In the genomic region with DNA sequence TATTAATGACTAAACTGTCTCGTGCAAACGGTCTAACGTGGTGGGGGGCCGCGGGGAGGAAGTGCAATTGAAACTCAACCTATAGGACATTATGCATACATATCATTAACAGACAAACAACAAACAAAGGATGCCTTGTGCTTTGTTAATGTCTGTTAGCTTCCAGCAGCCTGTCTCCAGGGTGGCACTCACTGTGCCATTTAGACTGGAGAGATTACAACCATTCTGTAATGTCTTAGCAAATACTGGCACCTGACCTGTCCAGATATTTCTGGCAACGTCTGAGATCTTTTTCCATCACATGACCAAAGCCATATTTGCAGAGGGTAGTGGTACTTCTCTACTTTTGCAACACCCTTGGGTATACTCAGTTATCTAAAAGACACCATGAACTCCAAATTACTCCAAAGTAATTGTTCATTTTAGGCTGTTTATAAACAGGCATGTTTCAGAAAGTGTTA, we compare ENCODE assay signal across 8 cellular contexts. TPM values are rescaled to one million over a fixed set of nuclear protein-coding genes. Genes with fewer than 3 reads are reported as not detected.
DNase-seq lines count a peak whose midpoint lies in the region; ATAC-seq, FAIRE-seq and TF ChIP-seq lines count a peak whose summit lies in the region.

No MANE protein-coding gene starts in this region.

- H3K4me1 ChIP-seq in A549 = peaks cover 26% of the 10 kb centered on the region
- H3K4me1 ChIP-seq in Loucy (ENCODE audit: insufficient read depth, low read length, poor library complexity, severe bottlenecking) = peaks cover 18% of the 10 kb centered on the region
- peaks cover 16 to 22% of the 10 kb centered on the region in 2 donors for H3K4me1 ChIP-seq in mucosa of rectum (ENCODE audit: control insufficient read depth in 2 of 2, insufficient read depth in 2 of 2, low read length in 2 of 2)

- POLR2A ChIA-PET in A549 (lab: Yijun Ruan, JAX) = interaction anchor here (1.9 kb wide), 1 partner anchor 9 kb away, joined by 10 read pairs; no protein-coding TSS in a partner anchor

- peaks cover 53% of the 10 kb centered on the region for H3K4me1 Mint-ChIP-seq in brain

- H3K9ac ChIP-seq in Loucy (ENCODE audit: low read depth, low read length, poor library complexity, severe bottlenecking) (peak overlapping the region; percentile 79), mucosa of rectum (ENCODE audit: low read depth in 1 of 2, low read length in 2 of 2) (no peak overlapping the region)

- H3K4me2 ChIP-seq in A549 (peak overlapping the region; percentile 68), Loucy (ENCODE audit: low read depth, low read length, poor library complexity, severe bottlenecking) (peak overlapping the region; percentile 78)

- DNase-seq in A549 (ENCODE audit: low read depth in 1 of 2, low spot score in 1 of 2) (no peak), HuH-7.5 (ENCODE audit: low spot score) (no peak)
- no peak for DNase-seq in stimulated activated CD4-positive, alpha-beta T cell treated with anti-CD3 and anti-CD28 coated beads, Interleukin-4, amount 100 ng/mL, for 24 hours

- no peaks in the 10 kb centered on the region for H3K36me3 ChIP-seq in Loucy (ENCODE audit: insufficient read depth, low read length)
- no peaks in the 10 kb centered on the region for H3K36me3 ChIP-seq in mucosa of rectum (ENCODE audit: control insufficient read depth in 2 of 2, insufficient read depth in 2 of 2, low read length in 2 of 2)

- H3K27ac Mint-ChIP-seq in brain = peak overlapping the region; percentile 73 to 92 (median 79)

- no peaks in the 10 kb centered on the region for H3K9me3 Mint-ChIP-seq in brain

- H3K27me3 ChIP-seq in Loucy (ENCODE audit: insufficient read depth, low read length, poor library complexity, severe bottlenecking) (no peaks in the 10 kb centered on the region), mucosa of rectum (ENCODE audit: control insufficient read depth in 2 of 2, insufficient read depth in 2 of 2, low read length in 2 of 2) (no peaks in the 10 kb centered on the region)

- no peak for TF ChIP-seq CTCF in A549 (IDR thresholded peaks at IDR 0.05)
- TF ChIP-seq CTCF in Loucy (conservative IDR thresholded peaks at IDR 0.05; ENCODE audit: low read length) = no peak
- TF ChIP-seq CTCF in brain (conservative IDR thresholded peaks at IDR 0.05) = no peak

- no peaks in the 10 kb centered on the region for H3K9me2 ChIP-seq in Loucy (replicated peaks; ENCODE audit: low read depth, low read length)

- no peaks in the 10 kb centered on the region for H3F3A ChIP-seq in Loucy (ENCODE audit: low read depth)

- WGBS in A549 (ENCODE audit: missing lambda C conversion rate) = 72% methylated on average over 6 of the region's 6 CpGs

- H2AFZ ChIP-seq in Loucy (ENCODE audit: low read length) = 0 out of 2 replicates have a peak overlapping the region, but pooled peaks have one; percentile 94

- TF ChIP-seq POLR2A in A549 (IDR thresholded peaks at IDR 0.05; ENCODE audit: low read length) = no peak

- H3K4me3 Mint-ChIP-seq in brain = peak overlapping the region; percentile 88 to 92 (median 90)

- ATAC-seq in A549 (no peak), GM21825 (IDR thresholded peaks at IDR 0.05; ENCODE audit: unreplicated experiment) (no peak), GM19328 (IDR thresholded peaks at IDR 0.05; ENCODE audit: unreplicated experiment) (no peak)

- TF ChIP-seq EP300 in A549 (IDR thresholded peaks at IDR 0.05) = no peak

- H3K4me3 ChIP-seq in A549 (peak overlapping the region; percentile 53; the same call in 2 of the 3 replicates), Loucy (ENCODE audit: low read length, poor library complexity, severe bottlenecking) (peak overlapping the region; percentile 83), mucosa of rectum (ENCODE audit: low read length in 2 of 2) (peak overlapping the region; percentile 66 to 74)

- no peak for FAIRE-seq in A549 (lab: Jason Lieb, UNC)

- H3K27ac ChIP-seq in A549 (peak overlapping the region; percentile 80 to 94; a peak in 4 of 6 replicates), mucosa of rectum (ENCODE audit: low read depth in 2 of 2, low read length in 2 of 2) (peak overlapping the region; percentile 90 to 94)

- no peaks in the 10 kb centered on the region for H4K20me1 ChIP-seq in Loucy (ENCODE audit: insufficient read depth, low read length, poor library complexity, severe bottlenecking)

- no peaks in the 10 kb centered on the region for H3K9me3 ChIP-seq in A549
- no peaks in the 10 kb centered on the region for H3K9me3 ChIP-seq in Loucy (ENCODE audit: insufficient read depth, low read depth, low read length)
- no peaks in the 10 kb centered on the region for H3K9me3 ChIP-seq in mucosa of rectum (ENCODE audit: control insufficient read depth in 2 of 2, low read length in 2 of 2)

- CTCF ChIA-PET in A549 (lab: Yijun Ruan, JAX) = interaction anchor here (0.5 to 2.2 kb wide), 4 partner anchors 10 to 655 kb away, joined by 3 to 7 read pairs (median 4); no protein-coding TSS in a partner anchor

- no peak for TF ChIP-seq RAD21 in A549 (conservative IDR thresholded peaks at IDR 0.05 in 1 of 2, IDR thresholded peaks at IDR 0.05 in 1 of 2)

- H3K36me3 Mint-ChIP-seq in brain = no peaks in the 10 kb centered on the region

- no peaks in the 10 kb centered on the region for H3K79me2 ChIP-seq in Loucy (ENCODE audit: insufficient read depth, low read length)

- peaks cover 75% of the 10 kb centered on the region for H3K27me3 Mint-ChIP-seq in brain

TF ChIP-seq in A549, 52 proteins besides CTCF, POLR2A, EP300 and RAD21:
- TF ChIP-seq, protein P1, sequence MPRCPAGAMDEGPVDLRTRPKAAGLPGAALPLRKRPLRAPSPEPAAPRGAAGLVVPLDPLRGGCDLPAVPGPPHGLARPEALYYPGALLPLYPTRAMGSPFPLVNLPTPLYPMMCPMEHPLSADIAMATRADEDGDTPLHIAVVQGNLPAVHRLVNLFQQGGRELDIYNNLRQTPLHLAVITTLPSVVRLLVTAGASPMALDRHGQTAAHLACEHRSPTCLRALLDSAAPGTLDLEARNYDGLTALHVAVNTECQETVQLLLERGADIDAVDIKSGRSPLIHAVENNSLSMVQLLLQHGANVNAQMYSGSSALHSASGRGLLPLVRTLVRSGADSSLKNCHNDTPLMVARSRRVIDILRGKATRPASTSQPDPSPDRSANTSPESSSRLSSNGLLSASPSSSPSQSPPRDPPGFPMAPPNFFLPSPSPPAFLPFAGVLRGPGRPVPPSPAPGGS (IDR thresholded peaks at IDR 0.05) = no peak
- TF ChIP-seq, protein P2, sequence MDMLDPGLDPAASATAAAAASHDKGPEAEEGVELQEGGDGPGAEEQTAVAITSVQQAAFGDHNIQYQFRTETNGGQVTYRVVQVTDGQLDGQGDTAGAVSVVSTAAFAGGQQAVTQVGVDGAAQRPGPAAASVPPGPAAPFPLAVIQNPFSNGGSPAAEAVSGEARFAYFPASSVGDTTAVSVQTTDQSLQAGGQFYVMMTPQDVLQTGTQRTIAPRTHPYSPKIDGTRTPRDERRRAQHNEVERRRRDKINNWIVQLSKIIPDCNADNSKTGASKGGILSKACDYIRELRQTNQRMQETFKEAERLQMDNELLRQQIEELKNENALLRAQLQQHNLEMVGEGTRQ (IDR thresholded peaks at IDR 0.05) = peak; percentile 52

RNA-seq across cellular contexts. Expression of a gene that starts 11.6 kb away (rescaled TPM):
- 0.22 and 0.41 TPM in 2 replicates for polyA plus RNA-seq in A549 (2011; rRNA removed)
- 0.09 and 0.17 TPM in 2 replicates for polyA plus RNA-seq in A549 (2012; cell fraction: cytosol; rRNA removed)
- 0.32 and 0.42 TPM in 2 replicates for polyA plus RNA-seq in A549 (2012; cell fraction: nucleus; rRNA removed)
- polyA plus RNA-seq in A549 (2017; fragmentation: RNase III; extraction: RNeasy Plus Mini Kit Qiagen cat#74134 plus additional on column Dnase treatment) = 0.52 to 1.1 TPM (median 0.81 TPM) in 3 replicates
- not detected in 2 replicates for polyA minus RNA-seq in A549 (2011; rRNA and poly(A)+ RNA removed)
- 24.7 TPM for polyA plus RNA-seq in brain (ENCODE audit: insufficient read depth, low read depth, low replicate concordance)

Comparison
In these comparisons a context has a peak if more than half of its experiments do, and no peak if none do; other contexts are left out.
1. RNA of a gene that starts 11.6 kb away (polyA plus RNA-seq): 24.7 TPM in brain (single experiment); 0.09 to 1.1 TPM in A549; every median in the first group is over 10 times any median in the second.
2. Peak in every context shown above with its lines, with median percentiles within 50 percentile points of each other: H3K4me3 ChIP-seq.